In the genomic region with DNA sequence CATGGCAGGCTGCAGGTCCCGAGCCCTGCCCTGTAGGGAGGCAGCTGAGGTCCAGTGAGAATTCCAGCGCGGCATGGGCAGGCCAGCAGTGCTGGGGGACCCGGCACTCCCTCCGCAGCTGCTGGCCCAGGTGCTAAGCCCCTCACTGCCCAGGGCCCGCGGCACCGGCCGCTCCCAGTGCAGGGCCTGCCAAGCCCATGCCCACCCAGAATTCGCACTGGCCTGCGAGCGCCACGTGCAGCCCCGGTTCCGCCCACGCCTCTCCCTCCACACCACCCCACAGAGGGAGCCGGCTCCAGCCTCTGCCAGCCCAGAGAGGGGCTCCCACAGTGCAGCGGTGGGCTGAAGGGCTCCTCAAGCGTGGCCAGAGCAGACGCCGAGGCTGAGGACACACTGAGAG, we compare ENCODE assay signal across 25 cellular contexts.
"Had no signal": no experiment of that assay in that cellular context is flagged by ENCODE, and none has a peak within 500 bp of the region (broad histone marks: within the 10 kb centered on the region; RNA-seq: fewer than 3 reads in every experiment).

No MANE protein-coding gene starts in this region.

- H3K27me3 ChIP-seq: neural progenitor cell, ovary, right atrium auricular region, right lobe of liver, suprapubic skin, tibial artery, uterus had no signal

- H3K4me3 Mint-ChIP-seq: mesothelial cell of epicardium, naive B cell, natural killer cell, nephron progenitor cell, neural progenitor cell had no signal

- H3K9me3 Mint-ChIP-seq: mesothelial cell of epicardium, natural killer cell had no signal

- H3K9ac ChIP-seq: neural progenitor cell had no signal

- H3K27ac ChIP-seq: left ventricle myocardium inferior, neural progenitor cell, ovary, right atrium auricular region, right lobe of liver, suprapubic skin, thoracic aorta, tibial artery, uterus had no signal

- H3K9me3 ChIP-seq: left ventricle myocardium inferior, ovary, right atrium auricular region, right lobe of liver, suprapubic skin, thoracic aorta, tibial artery, uterus had no signal

- H3K36me3 ChIP-seq: left ventricle myocardium inferior, neural progenitor cell, ovary, right atrium auricular region, right lobe of liver, suprapubic skin, thoracic aorta, tibial artery, uterus had no signal

- H3K4me3 ChIP-seq: left ventricle myocardium inferior, lung, neural progenitor cell, ovary, right atrium auricular region, right lobe of liver, smooth muscle cell, suprapubic skin, thoracic aorta, tibial artery, uterus had no signal

- H2AFZ ChIP-seq: neural progenitor cell had no signal

- H3K4me1 Mint-ChIP-seq: mesothelial cell of epicardium, natural killer cell, nephron progenitor cell had no signal

- ATAC-seq: natural killer cell had no signal

- H3K27ac Mint-ChIP-seq: mesothelial cell of epicardium, naive B cell, natural killer cell, nephron progenitor cell, neural progenitor cell, progenitor cell of endocrine pancreas had no signal

- H3K27me3 Mint-ChIP-seq: naive B cell had no signal

- H3K4me1 ChIP-seq: left ventricle myocardium inferior, right atrium auricular region, right lobe of liver, suprapubic skin, tibial artery, uterus had no signal

- DNase-seq: hypothalamus; islet precursor cell; left ventricle myocardium inferior; mesendoderm; naive B cell; natural killer cell; nephron progenitor cell; ovary; right lobe of liver; stimulated activated CD4-positive, alpha-beta T cell treated with anti-CD3 and anti-CD28 coated beads, Interleukin-1b, Interleukin-23, amount 100 ng/mL, for 48 hours; stimulated activated CD4-positive, alpha-beta T cell treated with anti-CD3 and anti-CD28 coated beads, Interleukin-2, amount 100 ng/mL, for 48 hours; stimulated activated CD4-positive, alpha-beta T cell treated with anti-CD3 and anti-CD28 coated beads, Interleukin-4, amount 100 ng/mL, for 4 hours; stimulated activated CD8-positive, alpha-beta memory T cell treated with anti-CD3 and anti-CD28 coated beads, Interleukin-4, amount 100 ng/mL, for 48 hours; stimulated activated naive CD4-positive, alpha-beta T cell treated with Interleukin-2 at 50 U/mL for 16 hours; tibial artery; trophoblast cell; uterus had no signal

- H3K36me3 Mint-ChIP-seq: mesothelial cell of epicardium, naive B cell, natural killer cell, neural progenitor cell had no signal

- H3K4me2 ChIP-seq: neural progenitor cell, smooth muscle cell had no signal
